Comparison of ENCODE assay signal across 1 cellular context in the genomic region with DNA sequence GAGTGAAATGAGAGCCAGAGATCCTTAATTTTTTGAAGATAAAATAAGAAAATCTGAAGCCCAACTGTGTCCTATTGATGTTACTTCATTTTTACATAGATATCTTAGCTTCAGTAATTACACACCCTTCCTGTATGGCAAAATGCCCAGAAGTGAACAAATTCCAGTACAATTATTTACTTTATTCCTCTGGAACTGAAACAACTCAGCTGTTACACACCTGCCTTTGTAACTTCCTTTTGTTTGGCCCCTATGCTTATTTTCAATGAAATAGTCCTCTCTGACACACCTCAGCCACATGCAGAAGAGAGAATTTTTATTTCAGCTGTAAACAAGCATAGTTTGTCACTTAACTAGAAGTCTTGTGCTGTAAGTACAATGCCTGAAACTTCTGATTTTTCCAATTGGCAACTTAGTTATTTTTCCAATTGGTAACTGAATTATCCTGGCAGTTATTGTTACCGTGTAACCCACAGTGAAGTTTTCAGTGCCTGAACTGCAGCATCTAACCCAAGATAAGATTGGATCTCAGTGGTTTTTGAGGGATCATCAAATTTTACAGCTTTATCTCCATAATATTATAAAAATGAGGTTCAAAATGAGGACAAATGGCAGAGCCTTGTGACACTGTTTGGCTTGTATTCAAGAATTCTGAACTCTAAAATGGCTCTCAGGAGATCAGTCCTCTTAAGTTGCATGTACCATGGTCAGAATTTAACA.
TF ChIP-seq lines count a peak whose summit lies in the region.

No MANE protein-coding gene starts in this region.

TF ChIP-seq in HepG2, 621 proteins besides CTCF, POLR2A, EP300 and RAD21 (continued from another document and continues in another):
- TF ChIP-seq, protein P1, sequence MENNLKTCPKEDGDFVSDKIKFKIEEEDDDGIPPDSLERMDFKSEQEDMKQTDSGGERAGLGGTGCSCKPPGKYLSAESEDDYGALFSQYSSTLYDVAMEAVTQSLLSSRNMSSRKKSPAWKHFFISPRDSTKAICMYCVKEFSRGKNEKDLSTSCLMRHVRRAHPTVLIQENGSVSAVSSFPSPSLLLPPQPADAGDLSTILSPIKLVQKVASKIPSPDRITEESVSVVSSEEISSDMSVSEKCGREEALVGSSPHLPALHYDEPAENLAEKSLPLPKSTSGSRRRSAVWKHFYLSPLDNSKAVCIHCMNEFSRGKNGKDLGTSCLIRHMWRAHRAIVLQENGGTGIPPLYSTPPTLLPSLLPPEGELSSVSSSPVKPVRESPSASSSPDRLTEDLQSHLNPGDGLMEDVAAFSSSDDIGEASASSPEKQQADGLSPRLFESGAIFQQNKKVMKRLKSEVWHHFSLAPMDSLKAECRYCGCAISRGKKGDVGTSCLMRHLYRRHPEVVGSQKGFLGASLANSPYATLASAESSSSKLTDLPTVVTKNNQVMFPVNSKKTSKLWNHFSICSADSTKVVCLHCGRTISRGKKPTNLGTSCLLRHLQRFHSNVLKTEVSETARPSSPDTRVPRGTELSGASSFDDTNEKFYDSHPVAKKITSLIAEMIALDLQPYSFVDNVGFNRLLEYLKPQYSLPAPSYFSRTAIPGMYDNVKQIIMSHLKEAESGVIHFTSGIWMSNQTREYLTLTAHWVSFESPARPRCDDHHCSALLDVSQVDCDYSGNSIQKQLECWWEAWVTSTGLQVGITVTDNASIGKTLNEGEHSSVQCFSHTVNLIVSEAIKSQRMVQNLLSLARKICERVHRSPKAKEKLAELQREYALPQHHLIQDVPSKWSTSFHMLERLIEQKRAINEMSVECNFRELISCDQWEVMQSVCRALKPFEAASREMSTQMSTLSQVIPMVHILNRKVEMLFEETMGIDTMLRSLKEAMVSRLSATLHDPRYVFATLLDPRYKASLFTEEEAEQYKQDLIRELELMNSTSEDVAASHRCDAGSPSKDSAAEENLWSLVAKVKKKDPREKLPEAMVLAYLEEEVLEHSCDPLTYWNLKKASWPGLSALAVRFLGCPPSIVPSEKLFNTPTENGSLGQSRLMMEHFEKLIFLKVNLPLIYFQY (CRISPR knock-in tag; IDR thresholded peaks at IDR 0.05; ENCODE audit: borderline replicate concordance): no peak
- TF ChIP-seq, protein P2, sequence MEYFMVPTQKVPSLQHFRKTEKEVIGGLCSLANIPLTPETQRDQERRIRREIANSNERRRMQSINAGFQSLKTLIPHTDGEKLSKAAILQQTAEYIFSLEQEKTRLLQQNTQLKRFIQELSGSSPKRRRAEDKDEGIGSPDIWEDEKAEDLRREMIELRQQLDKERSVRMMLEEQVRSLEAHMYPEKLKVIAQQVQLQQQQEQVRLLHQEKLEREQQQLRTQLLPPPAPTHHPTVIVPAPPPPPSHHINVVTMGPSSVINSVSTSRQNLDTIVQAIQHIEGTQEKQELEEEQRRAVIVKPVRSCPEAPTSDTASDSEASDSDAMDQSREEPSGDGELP (IDR thresholded peaks at IDR 0.05; ENCODE audit: borderline replicate concordance, low read depth): peak; percentile 96
- peak; percentile 45; the same call in 1 of the 2 replicates for TF ChIP-seq ZSCAN9 (CRISPR knock-in tag; IDR thresholded peaks at IDR 0.05; ENCODE audit: borderline replicate concordance)
- no peak for TF ChIP-seq ZNF773 (CRISPR knock-in tag; IDR thresholded peaks at IDR 0.05; ENCODE audit: borderline replicate concordance)
- no peak for TF ChIP-seq ZNF33B (CRISPR knock-in tag; IDR thresholded peaks at IDR 0.05)
- peak; percentile 54 for TF ChIP-seq ZEB1 (IDR thresholded peaks at IDR 0.05; ENCODE audit: insufficient replicate concordance, low read depth)
- TF ChIP-seq, protein P3, sequence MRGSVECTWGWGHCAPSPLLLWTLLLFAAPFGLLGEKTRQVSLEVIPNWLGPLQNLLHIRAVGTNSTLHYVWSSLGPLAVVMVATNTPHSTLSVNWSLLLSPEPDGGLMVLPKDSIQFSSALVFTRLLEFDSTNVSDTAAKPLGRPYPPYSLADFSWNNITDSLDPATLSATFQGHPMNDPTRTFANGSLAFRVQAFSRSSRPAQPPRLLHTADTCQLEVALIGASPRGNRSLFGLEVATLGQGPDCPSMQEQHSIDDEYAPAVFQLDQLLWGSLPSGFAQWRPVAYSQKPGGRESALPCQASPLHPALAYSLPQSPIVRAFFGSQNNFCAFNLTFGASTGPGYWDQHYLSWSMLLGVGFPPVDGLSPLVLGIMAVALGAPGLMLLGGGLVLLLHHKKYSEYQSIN (CRISPR knock-in tag; IDR thresholded peaks at IDR 0.05; ENCODE audit: borderline replicate concordance): no peak
- TF ChIP-seq RARA (CRISPR knock-in tag; IDR thresholded peaks at IDR 0.05): 0 out of 2 replicates have a peak, but pooled peaks have one; percentile 22
- TF ChIP-seq, protein P4, sequence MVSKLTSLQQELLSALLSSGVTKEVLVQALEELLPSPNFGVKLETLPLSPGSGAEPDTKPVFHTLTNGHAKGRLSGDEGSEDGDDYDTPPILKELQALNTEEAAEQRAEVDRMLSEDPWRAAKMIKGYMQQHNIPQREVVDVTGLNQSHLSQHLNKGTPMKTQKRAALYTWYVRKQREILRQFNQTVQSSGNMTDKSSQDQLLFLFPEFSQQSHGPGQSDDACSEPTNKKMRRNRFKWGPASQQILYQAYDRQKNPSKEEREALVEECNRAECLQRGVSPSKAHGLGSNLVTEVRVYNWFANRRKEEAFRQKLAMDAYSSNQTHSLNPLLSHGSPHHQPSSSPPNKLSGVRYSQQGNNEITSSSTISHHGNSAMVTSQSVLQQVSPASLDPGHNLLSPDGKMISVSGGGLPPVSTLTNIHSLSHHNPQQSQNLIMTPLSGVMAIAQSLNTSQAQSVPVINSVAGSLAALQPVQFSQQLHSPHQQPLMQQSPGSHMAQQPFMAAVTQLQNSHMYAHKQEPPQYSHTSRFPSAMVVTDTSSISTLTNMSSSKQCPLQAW (CRISPR knock-in tag; IDR thresholded peaks at IDR 0.05): no peak
- no peak for TF ChIP-seq SOX6 (IDR thresholded peaks at IDR 0.05)
- peak; percentile 93 for TF ChIP-seq SOX6 (CRISPR knock-in tag; IDR thresholded peaks at IDR 0.05)
- no peak for TF ChIP-seq CREB1 (IDR thresholded peaks at IDR 0.05)
- TF ChIP-seq CREB1 (CRISPR knock-in tag; IDR thresholded peaks at IDR 0.05): peak; percentile 43; the same call in 1 of the 2 replicates
- peak; percentile 45; the same call in 1 of the 2 replicates for TF ChIP-seq MED1 (CRISPR knock-in tag; IDR thresholded peaks at IDR 0.05)
- TF ChIP-seq, protein P5, sequence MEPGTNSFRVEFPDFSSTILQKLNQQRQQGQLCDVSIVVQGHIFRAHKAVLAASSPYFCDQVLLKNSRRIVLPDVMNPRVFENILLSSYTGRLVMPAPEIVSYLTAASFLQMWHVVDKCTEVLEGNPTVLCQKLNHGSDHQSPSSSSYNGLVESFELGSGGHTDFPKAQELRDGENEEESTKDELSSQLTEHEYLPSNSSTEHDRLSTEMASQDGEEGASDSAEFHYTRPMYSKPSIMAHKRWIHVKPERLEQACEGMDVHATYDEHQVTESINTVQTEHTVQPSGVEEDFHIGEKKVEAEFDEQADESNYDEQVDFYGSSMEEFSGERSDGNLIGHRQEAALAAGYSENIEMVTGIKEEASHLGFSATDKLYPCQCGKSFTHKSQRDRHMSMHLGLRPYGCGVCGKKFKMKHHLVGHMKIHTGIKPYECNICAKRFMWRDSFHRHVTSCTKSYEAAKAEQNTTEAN (CRISPR knock-in tag; conservative IDR thresholded peaks at IDR 0.05): peak; percentile 100
- TF ChIP-seq FOXA1 (IDR thresholded peaks at IDR 0.05): no peak
- TF ChIP-seq FOXA1 (CRISPR knock-in tag; IDR thresholded peaks at IDR 0.05): peak; percentile 65
- TF ChIP-seq, protein P6, sequence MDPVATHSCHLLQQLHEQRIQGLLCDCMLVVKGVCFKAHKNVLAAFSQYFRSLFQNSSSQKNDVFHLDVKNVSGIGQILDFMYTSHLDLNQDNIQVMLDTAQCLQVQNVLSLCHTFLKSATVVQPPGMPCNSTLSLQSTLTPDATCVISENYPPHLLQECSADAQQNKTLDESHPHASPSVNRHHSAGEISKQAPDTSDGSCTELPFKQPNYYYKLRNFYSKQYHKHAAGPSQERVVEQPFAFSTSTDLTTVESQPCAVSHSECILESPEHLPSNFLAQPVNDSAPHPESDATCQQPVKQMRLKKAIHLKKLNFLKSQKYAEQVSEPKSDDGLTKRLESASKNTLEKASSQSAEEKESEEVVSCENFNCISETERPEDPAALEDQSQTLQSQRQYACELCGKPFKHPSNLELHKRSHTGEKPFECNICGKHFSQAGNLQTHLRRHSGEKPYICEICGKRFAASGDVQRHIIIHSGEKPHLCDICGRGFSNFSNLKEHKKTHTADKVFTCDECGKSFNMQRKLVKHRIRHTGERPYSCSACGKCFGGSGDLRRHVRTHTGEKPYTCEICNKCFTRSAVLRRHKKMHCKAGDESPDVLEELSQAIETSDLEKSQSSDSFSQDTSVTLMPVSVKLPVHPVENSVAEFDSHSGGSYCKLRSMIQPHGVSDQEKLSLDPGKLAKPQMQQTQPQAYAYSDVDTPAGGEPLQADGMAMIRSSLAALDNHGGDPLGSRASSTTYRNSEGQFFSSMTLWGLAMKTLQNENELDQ (CRISPR knock-in tag; IDR thresholded peaks at IDR 0.05; ENCODE audit: borderline replicate concordance): no peak
- 0 out of 2 replicates have a peak, but pooled peaks have one; percentile 34 for TF ChIP-seq SIX1 (CRISPR knock-in tag; IDR thresholded peaks at IDR 0.05; ENCODE audit: borderline replicate concordance)
- TF ChIP-seq NFYB (CRISPR knock-in tag; IDR thresholded peaks at IDR 0.05): no peak
- TF ChIP-seq, protein P7, sequence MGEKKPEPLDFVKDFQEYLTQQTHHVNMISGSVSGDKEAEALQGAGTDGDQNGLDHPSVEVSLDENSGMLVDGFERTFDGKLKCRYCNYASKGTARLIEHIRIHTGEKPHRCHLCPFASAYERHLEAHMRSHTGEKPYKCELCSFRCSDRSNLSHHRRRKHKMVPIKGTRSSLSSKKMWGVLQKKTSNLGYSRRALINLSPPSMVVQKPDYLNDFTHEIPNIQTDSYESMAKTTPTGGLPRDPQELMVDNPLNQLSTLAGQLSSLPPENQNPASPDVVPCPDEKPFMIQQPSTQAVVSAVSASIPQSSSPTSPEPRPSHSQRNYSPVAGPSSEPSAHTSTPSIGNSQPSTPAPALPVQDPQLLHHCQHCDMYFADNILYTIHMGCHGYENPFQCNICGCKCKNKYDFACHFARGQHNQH (CRISPR knock-in tag; IDR thresholded peaks at IDR 0.05): peak; percentile 23; the same call in 1 of the 2 replicates
- TF ChIP-seq, protein P8, sequence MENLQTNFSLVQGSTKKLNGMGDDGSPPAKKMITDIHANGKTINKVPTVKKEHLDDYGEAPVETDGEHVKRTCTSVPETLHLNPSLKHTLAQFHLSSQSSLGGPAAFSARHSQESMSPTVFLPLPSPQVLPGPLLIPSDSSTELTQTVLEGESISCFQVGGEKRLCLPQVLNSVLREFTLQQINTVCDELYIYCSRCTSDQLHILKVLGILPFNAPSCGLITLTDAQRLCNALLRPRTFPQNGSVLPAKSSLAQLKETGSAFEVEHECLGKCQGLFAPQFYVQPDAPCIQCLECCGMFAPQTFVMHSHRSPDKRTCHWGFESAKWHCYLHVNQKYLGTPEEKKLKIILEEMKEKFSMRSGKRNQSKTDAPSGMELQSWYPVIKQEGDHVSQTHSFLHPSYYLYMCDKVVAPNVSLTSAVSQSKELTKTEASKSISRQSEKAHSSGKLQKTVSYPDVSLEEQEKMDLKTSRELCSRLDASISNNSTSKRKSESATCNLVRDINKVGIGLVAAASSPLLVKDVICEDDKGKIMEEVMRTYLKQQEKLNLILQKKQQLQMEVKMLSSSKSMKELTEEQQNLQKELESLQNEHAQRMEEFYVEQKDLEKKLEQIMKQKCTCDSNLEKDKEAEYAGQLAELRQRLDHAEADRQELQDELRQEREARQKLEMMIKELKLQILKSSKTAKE (CRISPR knock-in tag; IDR thresholded peaks at IDR 0.05; ENCODE audit: borderline replicate concordance): no peak
- TF ChIP-seq ZNF101 (CRISPR knock-in tag; IDR thresholded peaks at IDR 0.05; ENCODE audit: borderline replicate concordance, low read depth): no peak
- peak; percentile 91 for TF ChIP-seq FOXA3 (CRISPR knock-in tag; IDR thresholded peaks at IDR 0.05)
- no peak for TF ChIP-seq HNRNPL (IDR thresholded peaks at IDR 0.05; ENCODE audit: low read depth, low read length)
- no peak for TF ChIP-seq GABPA (IDR thresholded peaks at IDR 0.05; ENCODE audit: low read depth, low read length)
- peak; percentile 71 for TF ChIP-seq GABPA (CRISPR knock-in tag; IDR thresholded peaks at IDR 0.05; ENCODE audit: low read depth)
- TF ChIP-seq, protein P9, sequence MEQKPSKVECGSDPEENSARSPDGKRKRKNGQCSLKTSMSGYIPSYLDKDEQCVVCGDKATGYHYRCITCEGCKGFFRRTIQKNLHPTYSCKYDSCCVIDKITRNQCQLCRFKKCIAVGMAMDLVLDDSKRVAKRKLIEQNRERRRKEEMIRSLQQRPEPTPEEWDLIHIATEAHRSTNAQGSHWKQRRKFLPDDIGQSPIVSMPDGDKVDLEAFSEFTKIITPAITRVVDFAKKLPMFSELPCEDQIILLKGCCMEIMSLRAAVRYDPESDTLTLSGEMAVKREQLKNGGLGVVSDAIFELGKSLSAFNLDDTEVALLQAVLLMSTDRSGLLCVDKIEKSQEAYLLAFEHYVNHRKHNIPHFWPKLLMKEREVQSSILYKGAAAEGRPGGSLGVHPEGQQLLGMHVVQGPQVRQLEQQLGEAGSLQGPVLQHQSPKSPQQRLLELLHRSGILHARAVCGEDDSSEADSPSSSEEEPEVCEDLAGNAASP (CRISPR knock-in tag; IDR thresholded peaks at IDR 0.05; ENCODE audit: borderline replicate concordance): 0 out of 2 replicates have a peak, but pooled peaks have one; percentile 10
- no peak for TF ChIP-seq ZNF83 (CRISPR knock-in tag; IDR thresholded peaks at IDR 0.05; ENCODE audit: borderline replicate concordance)
- TF ChIP-seq RORA (CRISPR knock-in tag; IDR thresholded peaks at IDR 0.05): no peak
- TF ChIP-seq DNMT3B (CRISPR knock-in tag; conservative IDR thresholded peaks at IDR 0.05): no peak
- 0 out of 2 replicates have a peak, but pooled peaks have one; percentile 26 for TF ChIP-seq MIER3 (CRISPR knock-in tag; IDR thresholded peaks at IDR 0.05; ENCODE audit: borderline replicate concordance)
- TF ChIP-seq ZNF557 (CRISPR knock-in tag; IDR thresholded peaks at IDR 0.05): no peak
- peak; percentile 27; the same call in 1 of the 2 replicates for TF ChIP-seq RCOR2 (CRISPR knock-in tag; IDR thresholded peaks at IDR 0.05)
- TF ChIP-seq, protein P10, sequence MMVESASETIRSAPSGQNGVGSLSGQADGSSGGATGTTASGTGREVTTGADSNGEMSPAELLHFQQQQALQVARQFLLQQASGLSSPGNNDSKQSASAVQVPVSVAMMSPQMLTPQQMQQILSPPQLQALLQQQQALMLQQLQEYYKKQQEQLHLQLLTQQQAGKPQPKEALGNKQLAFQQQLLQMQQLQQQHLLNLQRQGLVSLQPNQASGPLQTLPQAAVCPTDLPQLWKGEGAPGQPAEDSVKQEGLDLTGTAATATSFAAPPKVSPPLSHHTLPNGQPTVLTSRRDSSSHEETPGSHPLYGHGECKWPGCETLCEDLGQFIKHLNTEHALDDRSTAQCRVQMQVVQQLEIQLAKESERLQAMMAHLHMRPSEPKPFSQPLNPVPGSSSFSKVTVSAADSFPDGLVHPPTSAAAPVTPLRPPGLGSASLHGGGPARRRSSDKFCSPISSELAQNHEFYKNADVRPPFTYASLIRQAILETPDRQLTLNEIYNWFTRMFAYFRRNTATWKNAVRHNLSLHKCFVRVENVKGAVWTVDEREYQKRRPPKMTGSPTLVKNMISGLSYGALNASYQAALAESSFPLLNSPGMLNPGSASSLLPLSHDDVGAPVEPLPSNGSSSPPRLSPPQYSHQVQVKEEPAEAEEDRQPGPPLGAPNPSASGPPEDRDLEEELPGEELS (CRISPR knock-in tag; IDR thresholded peaks at IDR 0.05): peak; percentile 53
- 0 out of 2 replicates have a peak, but pooled peaks have one; percentile 44 for TF ChIP-seq ZNF124 (CRISPR knock-in tag; IDR thresholded peaks at IDR 0.05)
- TF ChIP-seq NCOA2 (CRISPR knock-in tag; IDR thresholded peaks at IDR 0.05): peak; percentile 48; the same call in 1 of the 2 replicates
